9 cellular contexts compared by ENCODE assay signal in genomic region chr5:139655727-139656271, GRCh38. TPM values are rescaled to one million over a fixed set of nuclear protein-coding genes. Genes with fewer than 3 reads are reported as not detected.
A peak's percentile ranks its signal among the peaks of the same experiment; 100 is the strongest.
DNase-seq lines count a peak whose midpoint lies in the region; ATAC-seq and TF ChIP-seq lines count a peak whose summit lies in the region.
"Had no signal": no experiment of that assay in that cellular context is flagged by ENCODE, and none has a peak within 500 bp of the region (broad histone marks: within the 10 kb centered on the region; RNA-seq: fewer than 3 reads in every experiment).

No MANE protein-coding gene starts in this region.

- intact Hi-C loops in natural killer cell (cut with micrococcal nuclease): no loop called here

- DNase-seq in NCI-H748 (lab: John Stamatoyannopoulos, UW; ENCODE audit: unreplicated experiment) (peak; percentile 24), NCI-H748 treated with DMSO at 0.1 percent for 48 hours (lab: John Stamatoyannopoulos, UW) (no peak), fibroblast of gingiva (ENCODE audit: low read depth) (peak; percentile 93), natural killer cell (no peak), GM13976 (ENCODE audit: low spot score) (no peak)
- DNase-seq in stimulated activated naive CD4-positive, alpha-beta T cell (lab: John Stamatoyannopoulos, UW): no peak
- no peak for DNase-seq in activated CD4-positive, CD25-positive, alpha-beta regulatory T cell treated with anti-CD3 and anti-CD28 coated beads, Interleukin-2, amount 50 U/mL, for 72 hours
- DNase-seq: AML-193 had no signal

- no peaks in the 10 kb centered on the region for H3K27me3 Mint-ChIP-seq in natural killer cell (ENCODE audit: low read depth in 2 of 2)

- ATAC-seq in natural killer cell (no peak), HG03442 (IDR thresholded peaks at IDR 0.05; ENCODE audit: unreplicated experiment) (no peak)

- in situ Hi-C loops in GM13976 (cut with MboI; ENCODE audit: low sequenced_read_pairs, unreplicated experiment): no loop called here

- peak overlapping the region; percentile 91 to 94 for H3K27ac Mint-ChIP-seq in natural killer cell

- peak overlapping the region; percentile 87 for H3K4me3 Mint-ChIP-seq in natural killer cell

- no peak for TF ChIP-seq CTCF in natural killer cell (IDR thresholded peaks at IDR 0.05)
- no peak for TF ChIP-seq CTCF in GM13976 (IDR thresholded peaks at IDR 0.05; ENCODE audit: borderline replicate concordance, control extremely low read depth, extremely low read depth, insufficient read depth, missing control alignments)

- H3K36me3 Mint-ChIP-seq in natural killer cell: no peaks in the 10 kb centered on the region

- H3K4me1 Mint-ChIP-seq in natural killer cell: peaks cover 76 to 93% of the 10 kb centered on the region in 2 donors

- H3K9me3 Mint-ChIP-seq in natural killer cell: no peaks in the 10 kb centered on the region

RNA-seq across cellular contexts. Expression of gene CXXC5, which starts 7.7 kb away (rescaled TPM):
- total RNA-seq in natural killer cell: 100 to 1,000 TPM in 1 of 3 donors, 10 to 100 TPM in 2; 75.6 to 124 (median 84.8) TPM

Comparison
In these comparisons a context has a peak if more than half of its experiments do, and no peak if none do; other contexts are left out.
1. DNase-seq: peak in NCI-H748 (single experiment) and fibroblast of gingiva (single experiment); none in NCI-H748 treated with DMSO at 0.1 percent for 48 hours (single experiment), natural killer cell (single experiment), stimulated activated naive CD4-positive, alpha-beta T cell (0 of 6), GM13976 (single experiment) and activated CD4-positive, CD25-positive, alpha-beta regulatory T cell treated with anti-CD3 and anti-CD28 coated beads, Interleukin-2, amount 50 U/mL, for 72 hours (single experiment).